Comparison of ENCODE assay signal across 8 cellular contexts in the genomic region with DNA sequence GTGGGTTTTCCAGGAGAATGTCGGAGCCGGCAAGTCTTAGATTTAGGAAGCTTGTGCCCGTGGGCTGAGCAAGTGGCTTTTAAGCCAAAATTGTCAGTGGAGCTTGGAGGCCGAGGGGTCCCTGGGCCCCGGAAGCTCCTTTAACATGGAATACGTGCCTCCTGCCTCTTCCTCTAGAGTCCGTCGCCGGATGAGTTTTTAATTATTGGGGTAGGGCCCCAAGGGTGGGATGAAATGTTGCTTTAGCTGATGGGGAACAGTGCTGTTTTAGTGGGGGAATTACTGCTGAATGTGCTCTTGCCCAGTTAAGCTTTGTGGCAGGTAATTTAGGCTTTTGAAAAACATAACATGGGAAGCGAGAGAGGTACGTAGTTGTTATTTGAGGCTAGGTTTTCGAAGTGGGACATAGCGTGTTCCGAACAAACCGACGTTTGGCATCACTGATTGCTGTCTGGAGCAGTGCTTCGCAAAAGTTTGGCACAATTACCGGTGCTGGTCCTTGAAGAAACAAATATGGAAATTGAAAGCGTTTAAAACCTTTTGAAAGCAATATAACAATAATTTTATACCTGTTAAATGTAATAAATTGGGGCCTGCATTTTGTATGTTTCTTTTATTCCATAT. TPM values are rescaled to one million over a fixed set of nuclear protein-coding genes. Genes with fewer than 3 reads are reported as not detected.
DNase-seq lines count a peak whose midpoint lies in the region; ATAC-seq and TF ChIP-seq lines count a peak whose summit lies in the region.

No MANE protein-coding gene starts in this region.

- H3K4me3 ChIP-seq in A673 (ENCODE audit: low read depth, low read length, poor library complexity, severe bottlenecking), result peak overlapping the region; percentile 94

- peaks cover 58% of the 10 kb centered on the region for H3K36me3 Mint-ChIP-seq in WTC11

- H3K9me3 ChIP-seq in A673 (ENCODE audit: low read depth, low read length, poor library complexity, severe bottlenecking), result no peaks in the 10 kb centered on the region

- intact Hi-C loops in A673 (cut with micrococcal nuclease; ENCODE audit: unreplicated experiment), result no loop called here

- no TSS peak for BruUV-seq in A673 (replicated peaks; lab: Mats Ljungman, UMichigan)

- peaks cover 50% of the 10 kb centered on the region for H3K36me3 ChIP-seq in A673 (ENCODE audit: insufficient read depth, low read length, poor library complexity, severe bottlenecking)

- CTCF ChIA-PET in A673 (lab: Charles Lee), result interaction anchor here (0.6 to 1.8 kb wide), 2 partner anchors 14 to 36 kb away, joined by 3 to 10 read pairs; no protein-coding TSS in a partner anchor
- CTCF ChIA-PET in WTC11 (lab: Charles Lee), result interaction anchor here (0.8 to 2.5 kb wide), 6 partner anchors 12 to 129 kb away, joined by 3 to 27 read pairs (median 8); no protein-coding TSS in a partner anchor

- H3K4me1 ChIP-seq in A673 (ENCODE audit: insufficient read depth, low read length, poor library complexity, severe bottlenecking), result peaks cover 25% of the 10 kb centered on the region

- peak overlapping the region; percentile 97 for H3K27ac Mint-ChIP-seq in WTC11

- ATAC-seq in GM19452 (IDR thresholded peaks at IDR 0.05; ENCODE audit: unreplicated experiment) (peak; percentile 4), WTC11 (no peak), GM21367 (IDR thresholded peaks at IDR 0.05; ENCODE audit: unreplicated experiment) (no peak), GM21576 (IDR thresholded peaks at IDR 0.05; ENCODE audit: unreplicated experiment) (no peak)

- H3K27me3 Mint-ChIP-seq in WTC11 (ENCODE audit: low read depth), result no peaks in the 10 kb centered on the region; the same call in 1 of the 2 replicates

- H3K4me3 Mint-ChIP-seq in WTC11, result peak overlapping the region; percentile 95

- POLR2A ChIA-PET in A673 (lab: Charles Lee; ENCODE audit: low non-redundant PET), result no interaction called here
- POLR2A ChIA-PET in WTC11 (lab: Charles Lee), result interaction anchor here (0.5 to 1.7 kb wide), 7 partner anchors 10 to 1053 kb away, joined by 3 to 12 read pairs (median 5); partner anchors contain the start of genes EVI5 and MTF2

- H3K27ac ChIP-seq in A673 (ENCODE audit: low read depth, low read length, poor library complexity, severe bottlenecking), result peak overlapping the region; percentile 95

- H3K9me3 Mint-ChIP-seq in WTC11, result no peaks in the 10 kb centered on the region

- H3K4me1 Mint-ChIP-seq in WTC11, result peaks cover 40% of the 10 kb centered on the region

- DNase-seq in A673 (ENCODE audit: low spot score) (no peak), WTC11 (ENCODE audit: low spot score) (no peak), germinal center (ENCODE audit: low spot score) (peak; percentile 18), putamen (ENCODE audit: low spot score) (peak; percentile 6), OCI-M2 (lab: John Stamatoyannopoulos, UW; ENCODE audit: unreplicated experiment) (no peak)

- H3K27me3 ChIP-seq in A673 (replicated peaks; ENCODE audit: insufficient read depth, low read depth, low read length, poor library complexity), result no peaks in the 10 kb centered on the region

- TF ChIP-seq CTCF in A673 (conservative IDR thresholded peaks at IDR 0.05; ENCODE audit: low read depth, low read length), result no peak
- no peak for TF ChIP-seq CTCF in WTC11 (IDR thresholded peaks at IDR 0.05)

TF ChIP-seq in WTC11, 78 proteins besides CTCF, POLR2A, EP300 and RAD21:
- TF ChIP-seq EMX1 (CRISPR knock-in tag; IDR thresholded peaks at IDR 0.05) (0 out of 2 replicates have a peak, but pooled peaks have one; percentile 6), NFATC4 (CRISPR knock-in tag; IDR thresholded peaks at IDR 0.05) (no peak), JUN (CRISPR knock-in tag; IDR thresholded peaks at IDR 0.05) (no peak)
- TF ChIP-seq, protein P1, sequence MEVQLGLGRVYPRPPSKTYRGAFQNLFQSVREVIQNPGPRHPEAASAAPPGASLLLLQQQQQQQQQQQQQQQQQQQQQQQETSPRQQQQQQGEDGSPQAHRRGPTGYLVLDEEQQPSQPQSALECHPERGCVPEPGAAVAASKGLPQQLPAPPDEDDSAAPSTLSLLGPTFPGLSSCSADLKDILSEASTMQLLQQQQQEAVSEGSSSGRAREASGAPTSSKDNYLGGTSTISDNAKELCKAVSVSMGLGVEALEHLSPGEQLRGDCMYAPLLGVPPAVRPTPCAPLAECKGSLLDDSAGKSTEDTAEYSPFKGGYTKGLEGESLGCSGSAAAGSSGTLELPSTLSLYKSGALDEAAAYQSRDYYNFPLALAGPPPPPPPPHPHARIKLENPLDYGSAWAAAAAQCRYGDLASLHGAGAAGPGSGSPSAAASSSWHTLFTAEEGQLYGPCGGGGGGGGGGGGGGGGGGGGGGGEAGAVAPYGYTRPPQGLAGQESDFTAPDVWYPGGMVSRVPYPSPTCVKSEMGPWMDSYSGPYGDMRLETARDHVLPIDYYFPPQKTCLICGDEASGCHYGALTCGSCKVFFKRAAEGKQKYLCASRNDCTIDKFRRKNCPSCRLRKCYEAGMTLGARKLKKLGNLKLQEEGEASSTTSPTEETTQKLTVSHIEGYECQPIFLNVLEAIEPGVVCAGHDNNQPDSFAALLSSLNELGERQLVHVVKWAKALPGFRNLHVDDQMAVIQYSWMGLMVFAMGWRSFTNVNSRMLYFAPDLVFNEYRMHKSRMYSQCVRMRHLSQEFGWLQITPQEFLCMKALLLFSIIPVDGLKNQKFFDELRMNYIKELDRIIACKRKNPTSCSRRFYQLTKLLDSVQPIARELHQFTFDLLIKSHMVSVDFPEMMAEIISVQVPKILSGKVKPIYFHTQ (CRISPR knock-in tag; IDR thresholded peaks at IDR 0.05), result 0 out of 2 replicates have a peak, but pooled peaks have one; percentile 9

RNA-seq across cellular contexts. Expression of gene RPL5, which starts 0.8 kb away (rescaled TPM):
- total RNA-seq in A673 (2021) (1,348 and 1,415 TPM in 2 replicates), WTC11 (2021) (1,430 to 1,486 TPM (median 1,433 TPM) in 3 replicates)

RNA-seq across cellular contexts. Expression of gene EVI5, which starts 47.7 kb away (rescaled TPM):
- 31.6 and 32.6 TPM in 2 replicates for total RNA-seq in A673 (2021)
- 11.4 to 15.5 TPM (median 14.3 TPM) in 3 replicates for total RNA-seq in WTC11 (2021)

Comparison
In these comparisons a context has a peak if more than half of its experiments do, and no peak if none do; other contexts are left out.
1. DNase-seq: peak in germinal center (single experiment) and putamen (single experiment); none in A673 (single experiment), WTC11 (single experiment) and OCI-M2 (single experiment).